ENCODE assay signal across 8 cellular contexts in the genomic region with DNA sequence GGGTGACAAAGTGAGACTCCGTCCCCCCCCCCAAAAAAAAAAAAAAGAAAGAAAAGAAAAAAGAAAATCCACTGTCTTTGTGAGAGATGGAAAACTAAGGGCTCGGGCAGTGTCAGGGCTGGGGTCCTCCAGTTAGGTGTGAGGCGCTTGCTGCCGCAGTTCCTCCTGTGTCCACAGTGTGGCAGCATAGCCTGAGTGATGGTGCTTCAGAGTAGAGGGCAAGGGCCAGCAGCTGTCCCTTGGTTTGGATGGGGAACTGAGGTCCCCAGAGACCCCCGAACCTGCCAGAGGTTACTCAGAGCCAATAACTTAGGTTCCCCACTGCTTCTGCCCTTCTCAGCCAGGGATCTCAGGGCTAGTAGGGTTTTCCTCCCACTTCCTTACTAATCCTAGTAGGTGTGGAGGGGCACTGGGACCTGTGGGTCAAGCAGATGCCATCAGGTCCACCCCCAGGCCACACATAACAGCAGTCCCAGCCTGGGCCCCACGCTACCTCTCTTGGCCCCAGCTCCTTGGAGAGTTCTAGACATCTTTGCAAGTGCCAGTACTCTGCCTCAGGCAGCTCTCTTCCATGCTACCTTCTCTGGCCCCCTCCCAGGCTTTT. TPM values are rescaled to one million over a fixed set of nuclear protein-coding genes. Genes with fewer than 3 reads are reported as not detected.
DNase-seq lines count a peak whose midpoint lies in the region; ATAC-seq, FAIRE-seq and TF ChIP-seq lines count a peak whose summit lies in the region.

No MANE protein-coding gene starts in this region.

- no peaks in the 10 kb centered on the region for H3K9me3 ChIP-seq in lung (ENCODE audit: control insufficient read depth in 2 of 2, insufficient read depth in 1 of 2, low read length in 1 of 2)

- peak; percentile 92 for FAIRE-seq in GM12892 (lab: Jason Lieb, UNC)

- intact Hi-C loops in dorsolateral prefrontal cortex (cut with DNase I), result loop anchor here in 1 of 2 donors (5.0 kb wide), 2 partner anchors 35 to 75 kb away; a partner anchor contains a TSS

- H3K4me1 ChIP-seq in lung (ENCODE audit: control insufficient read depth in 2 of 2, insufficient read depth in 2 of 2, low read length in 2 of 2), result no peaks in the 10 kb centered on the region

- ATAC-seq in lung (ENCODE audit: insufficient read depth, low FRiP score), result no peak

- H3K27me3 ChIP-seq in dorsolateral prefrontal cortex, result no peaks in the 10 kb centered on the region
- H3K27me3 ChIP-seq in lung (ENCODE audit: control insufficient read depth, insufficient read depth), result no peaks in the 10 kb centered on the region

- 10 to 13% methylated on average over 5 to 6 of the region's 6 CpGs for WGBS in lung, 2 donors

- H3K4me3 ChIP-seq in dorsolateral prefrontal cortex (no peak overlapping the region), lung (no peak overlapping the region)

- H3K27ac ChIP-seq in dorsolateral prefrontal cortex (peak overlapping the region in 2 of 59 donors; percentile 7 to 53), lung (ENCODE audit: low read depth in 1 of 2, low read length in 1 of 2) (no peak overlapping the region)

- peak; percentile 55 to 95 (median 88) for TF ChIP-seq CTCF in dorsolateral prefrontal cortex (IDR thresholded peaks at IDR 0.05 in 54 of 56, conservative IDR thresholded peaks at IDR 0.05 in 2 of 56; ENCODE audit: low read depth in 1 of 56, partially characterized antibody in 56 of 56)
- peak; percentile 97 for TF ChIP-seq CTCF in lung (IDR thresholded peaks at IDR 0.05; ENCODE audit: control extremely low read depth, extremely low read depth)

- DNase-seq in 8988T, result peak; percentile 84
- DNase-seq in GM12892 (ENCODE audit: insufficient read length), result peak; percentile 75
- DNase-seq in NCI-H226, result peak; percentile 56
- DNase-seq in activated CD4-positive, alpha-beta T cell treated with anti-CD3 and anti-CD28 coated beads, Interleukin-2, amount 50 U/mL, for 48 hours, result peak; percentile 81 to 86
- peak; percentile 60 to 89 (median 82) for DNase-seq in dorsolateral prefrontal cortex
- peak; percentile 74 for DNase-seq in lung (ENCODE audit: low spot score)
- DNase-seq in stimulated activated CD8-positive, alpha-beta memory T cell treated with anti-CD3 and anti-CD28 coated beads, Interleukin-15, amount 100 ng/mL, for 24 hours (ENCODE audit: low read depth), result peak; percentile 41
- no peak for DNase-seq in middle frontal gyrus (ENCODE audit: extremely low spot score, low spot score)

- TF ChIP-seq POLR2A in GM12892 (IDR thresholded peaks at IDR 0.05; ENCODE audit: low read depth, low read length), result no peak

- no peaks in the 10 kb centered on the region for H3K36me3 ChIP-seq in lung (ENCODE audit: control insufficient read depth in 2 of 2, insufficient read depth in 2 of 2, low read length in 2 of 2)

RNA-seq across cellular contexts. Expression of a gene that starts 7.9 kb away (rescaled TPM):
- 1.7 TPM for polyA plus RNA-seq in GM12892 (2012; ENCODE audit: missing spikeins)
- total RNA-seq in dorsolateral prefrontal cortex (100 to 1,000 TPM in 8 of 120 experiments, 10 to 100 TPM in 112; 30.0 to 174 (median 53.4) TPM), lung (10 to 100 TPM; 14.7 to 21.8 TPM)
- polyA plus RNA-seq in lung, result 1 to 10 TPM; 7.1 to 9.5 TPM

RNA-seq across cellular contexts. Expression of a gene that starts 33.9 kb away (rescaled TPM):
- 61.6 TPM for polyA plus RNA-seq in GM12892 (2012; ENCODE audit: missing spikeins)
- total RNA-seq in dorsolateral prefrontal cortex (100 to 1,000 TPM in 119 of 120 experiments, 10 to 100 TPM in 1; 99.8 to 173 (median 120) TPM), lung (100 to 1,000 TPM in 1 of 2 donors, 10 to 100 TPM in 1; 83.0 to 104 TPM)
- polyA plus RNA-seq in lung, result 10 to 100 TPM; 30.2 to 36.5 TPM

RNA-seq across cellular contexts. Expression of a gene that starts 41.0 kb away (rescaled TPM):
- polyA plus RNA-seq in GM12892 (2012; ENCODE audit: missing spikeins), result 76.8 TPM
- total RNA-seq in dorsolateral prefrontal cortex (100 to 1,000 TPM in 118 of 120 experiments, 10 to 100 TPM in 2; 86.1 to 217 (median 147) TPM), lung (100 to 1,000 TPM; 152 to 391 TPM)
- 100 to 1,000 TPM; 234 to 298 TPM for polyA plus RNA-seq in lung

RNA-seq across cellular contexts. Expression of a gene that starts 42.9 kb away (rescaled TPM):
- 3.1 TPM for polyA plus RNA-seq in GM12892 (2012; ENCODE audit: missing spikeins)
- total RNA-seq in dorsolateral prefrontal cortex (10 to 100 TPM; 12.6 to 31.3 (median 19.8) TPM), lung (10 to 100 TPM; 15.5 to 24.1 TPM)
- 10 to 100 TPM in 1 of 2 donors, 1 to 10 TPM in 1; 7.3 to 10.8 TPM for polyA plus RNA-seq in lung
